In genomic region chr4:56106180-56106579, GRCh38 we compare ENCODE assay signal across 1 cellular context.
TF ChIP-seq lines count a peak whose summit lies in the region.

No MANE protein-coding gene starts in this region.

TF ChIP-seq in SK-N-SH treated with all-trans-retinoic acid at 6 μM for 48 hours, 23 proteins besides CTCF, POLR2A, EP300 and RAD21 (continued from another document):
- TF ChIP-seq TSHZ2 (CRISPR knock-in tag; IDR thresholded peaks at IDR 0.05) = no peak
- TF ChIP-seq TCF4 (CRISPR knock-in tag; IDR thresholded peaks at IDR 0.05; ENCODE audit: borderline replicate concordance) = no peak
- TF ChIP-seq BACH2 (CRISPR knock-in tag; IDR thresholded peaks at IDR 0.05; ENCODE audit: borderline replicate concordance) = no peak
- no peak for TF ChIP-seq POU6F1 (CRISPR knock-in tag; IDR thresholded peaks at IDR 0.05; ENCODE audit: borderline replicate concordance, low read depth)
- no peak for TF ChIP-seq CREB5 (CRISPR knock-in tag; IDR thresholded peaks at IDR 0.05; ENCODE audit: low read depth)
TF ChIP-seq in SK-N-SH treated with all-trans-retinoic acid at 6 μM for 48 hours: peak in this region for 0.
